1 cellular context compared by ENCODE assay signal in the genomic region with DNA sequence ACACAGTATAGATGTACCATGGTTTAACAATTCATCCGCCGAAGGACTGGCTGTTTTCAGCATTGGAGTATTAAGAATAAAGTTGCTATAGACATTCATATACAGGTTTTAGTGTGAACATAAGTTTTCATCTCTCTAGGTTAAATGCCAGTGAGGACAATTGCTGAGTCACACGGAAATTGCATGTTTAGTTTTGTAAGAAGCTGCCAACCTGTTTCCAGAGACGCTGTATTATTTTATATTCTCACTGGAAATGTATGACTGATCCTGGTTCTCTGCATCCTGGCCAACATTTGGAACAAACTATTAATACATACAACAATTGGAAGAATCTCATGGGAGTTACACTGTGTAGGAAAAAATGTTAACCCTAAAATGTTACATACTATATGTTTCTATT.
TF ChIP-seq lines count a peak whose summit lies in the region.

No MANE protein-coding gene starts in this region.

TF ChIP-seq in GM23338, 12 proteins besides CTCF, POLR2A, EP300 and RAD21 (continued from another document):
- TF ChIP-seq, protein P1, sequence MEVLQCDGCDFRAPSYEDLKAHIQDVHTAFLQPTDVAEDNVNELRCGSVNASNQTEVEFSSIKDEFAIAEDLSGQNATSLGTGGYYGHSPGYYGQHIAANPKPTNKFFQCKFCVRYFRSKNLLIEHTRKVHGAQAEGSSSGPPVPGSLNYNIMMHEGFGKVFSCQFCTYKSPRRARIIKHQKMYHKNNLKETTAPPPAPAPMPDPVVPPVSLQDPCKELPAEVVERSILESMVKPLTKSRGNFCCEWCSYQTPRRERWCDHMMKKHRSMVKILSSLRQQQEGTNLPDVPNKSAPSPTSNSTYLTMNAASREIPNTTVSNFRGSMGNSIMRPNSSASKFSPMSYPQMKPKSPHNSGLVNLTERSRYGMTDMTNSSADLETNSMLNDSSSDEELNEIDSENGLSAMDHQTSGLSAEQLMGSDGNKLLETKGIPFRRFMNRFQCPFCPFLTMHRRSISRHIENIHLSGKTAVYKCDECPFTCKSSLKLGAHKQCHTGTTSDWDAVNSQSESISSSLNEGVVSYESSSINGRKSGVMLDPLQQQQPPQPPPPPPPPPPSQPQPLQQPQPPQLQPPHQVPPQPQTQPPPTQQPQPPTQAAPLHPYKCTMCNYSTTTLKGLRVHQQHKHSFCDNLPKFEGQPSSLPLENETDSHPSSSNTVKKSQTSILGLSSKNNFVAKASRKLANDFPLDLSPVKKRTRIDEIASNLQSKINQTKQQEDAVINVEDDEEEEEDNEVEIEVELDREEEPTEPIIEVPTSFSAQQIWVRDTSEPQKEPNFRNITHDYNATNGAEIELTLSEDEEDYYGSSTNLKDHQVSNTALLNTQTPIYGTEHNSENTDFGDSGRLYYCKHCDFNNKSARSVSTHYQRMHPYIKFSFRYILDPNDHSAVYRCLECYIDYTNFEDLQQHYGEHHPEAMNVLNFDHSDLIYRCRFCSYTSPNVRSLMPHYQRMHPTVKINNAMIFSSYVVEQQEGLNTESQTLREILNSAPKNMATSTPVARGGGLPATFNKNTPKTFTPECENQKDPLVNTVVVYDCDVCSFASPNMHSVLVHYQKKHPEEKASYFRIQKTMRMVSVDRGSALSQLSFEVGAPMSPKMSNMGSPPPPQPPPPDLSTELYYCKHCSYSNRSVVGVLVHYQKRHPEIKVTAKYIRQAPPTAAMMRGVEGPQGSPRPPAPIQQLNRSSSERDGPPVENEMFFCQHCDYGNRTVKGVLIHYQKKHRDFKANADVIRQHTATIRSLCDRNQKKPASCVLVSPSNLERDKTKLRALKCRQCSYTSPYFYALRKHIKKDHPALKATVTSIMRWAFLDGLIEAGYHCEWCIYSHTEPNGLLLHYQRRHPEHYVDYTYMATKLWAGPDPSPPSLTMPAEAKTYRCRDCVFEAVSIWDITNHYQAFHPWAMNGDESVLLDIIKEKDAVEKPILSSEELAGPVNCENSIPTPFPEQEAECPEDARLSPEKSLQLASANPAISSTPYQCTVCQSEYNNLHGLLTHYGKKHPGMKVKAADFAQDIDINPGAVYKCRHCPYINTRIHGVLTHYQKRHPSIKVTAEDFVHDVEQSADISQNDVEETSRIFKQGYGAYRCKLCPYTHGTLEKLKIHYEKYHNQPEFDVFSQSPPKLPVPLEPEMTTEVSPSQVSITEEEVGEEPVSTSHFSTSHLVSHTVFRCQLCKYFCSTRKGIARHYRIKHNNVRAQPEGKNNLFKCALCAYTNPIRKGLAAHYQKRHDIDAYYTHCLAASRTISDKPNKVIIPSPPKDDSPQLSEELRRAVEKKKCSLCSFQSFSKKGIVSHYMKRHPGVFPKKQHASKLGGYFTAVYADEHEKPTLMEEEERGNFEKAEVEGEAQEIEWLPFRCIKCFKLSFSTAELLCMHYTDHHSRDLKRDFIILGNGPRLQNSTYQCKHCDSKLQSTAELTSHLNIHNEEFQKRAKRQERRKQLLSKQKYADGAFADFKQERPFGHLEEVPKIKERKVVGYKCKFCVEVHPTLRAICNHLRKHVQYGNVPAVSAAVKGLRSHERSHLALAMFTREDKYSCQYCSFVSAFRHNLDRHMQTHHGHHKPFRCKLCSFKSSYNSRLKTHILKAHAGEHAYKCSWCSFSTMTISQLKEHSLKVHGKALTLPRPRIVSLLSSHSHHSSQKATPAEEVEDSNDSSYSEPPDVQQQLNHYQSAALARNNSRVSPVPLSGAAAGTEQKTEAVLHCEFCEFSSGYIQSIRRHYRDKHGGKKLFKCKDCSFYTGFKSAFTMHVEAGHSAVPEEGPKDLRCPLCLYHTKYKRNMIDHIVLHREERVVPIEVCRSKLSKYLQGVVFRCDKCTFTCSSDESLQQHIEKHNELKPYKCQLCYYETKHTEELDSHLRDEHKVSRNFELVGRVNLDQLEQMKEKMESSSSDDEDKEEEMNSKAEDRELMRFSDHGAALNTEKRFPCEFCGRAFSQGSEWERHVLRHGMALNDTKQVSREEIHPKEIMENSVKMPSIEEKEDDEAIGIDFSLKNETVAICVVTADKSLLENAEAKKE (CRISPR knock-in tag; IDR thresholded peaks at IDR 0.05) = no peak
- TF ChIP-seq EZH2phosphoT487 (IDR thresholded peaks at IDR 0.05; ENCODE audit: unreplicated experiment) = no peak
- no peak for TF ChIP-seq STAT1 (IDR thresholded peaks at IDR 0.05; ENCODE audit: unreplicated experiment)
- TF ChIP-seq, protein P2, sequence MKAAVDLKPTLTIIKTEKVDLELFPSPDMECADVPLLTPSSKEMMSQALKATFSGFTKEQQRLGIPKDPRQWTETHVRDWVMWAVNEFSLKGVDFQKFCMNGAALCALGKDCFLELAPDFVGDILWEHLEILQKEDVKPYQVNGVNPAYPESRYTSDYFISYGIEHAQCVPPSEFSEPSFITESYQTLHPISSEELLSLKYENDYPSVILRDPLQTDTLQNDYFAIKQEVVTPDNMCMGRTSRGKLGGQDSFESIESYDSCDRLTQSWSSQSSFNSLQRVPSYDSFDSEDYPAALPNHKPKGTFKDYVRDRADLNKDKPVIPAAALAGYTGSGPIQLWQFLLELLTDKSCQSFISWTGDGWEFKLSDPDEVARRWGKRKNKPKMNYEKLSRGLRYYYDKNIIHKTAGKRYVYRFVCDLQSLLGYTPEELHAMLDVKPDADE (IDR thresholded peaks at IDR 0.05) = no peak
- no peak for TF ChIP-seq ZNF331 (CRISPR knock-in tag; IDR thresholded peaks at IDR 0.05; ENCODE audit: low read depth)
- no peak for TF ChIP-seq POLR2AphosphoS5 (IDR thresholded peaks at IDR 0.05; ENCODE audit: low read depth)
